ENCODE assay signal across 25 cellular contexts in the genomic region with DNA sequence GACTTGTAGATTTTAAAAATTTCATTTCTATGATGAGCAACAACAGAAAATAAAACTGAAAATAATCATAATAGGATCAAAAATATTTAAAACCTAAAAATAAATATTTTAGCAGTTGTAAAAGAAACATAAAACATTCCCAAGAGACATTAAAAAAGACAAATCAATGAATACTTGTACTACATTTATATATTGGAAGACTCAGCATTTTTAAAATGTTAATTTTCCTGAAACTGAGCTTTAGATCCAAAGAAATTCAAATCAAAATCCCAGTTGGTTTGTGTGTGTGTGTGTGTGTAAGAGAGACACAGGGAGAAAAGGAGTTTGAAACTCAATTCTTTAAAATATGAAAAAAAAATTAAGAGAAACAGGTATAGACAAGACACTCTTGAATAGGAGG.
"Had no signal": no experiment of that assay in that cellular context is flagged by ENCODE, and none has a peak within 500 bp of the region (broad histone marks: within the 10 kb centered on the region; RNA-seq: fewer than 3 reads in every experiment).

No MANE protein-coding gene starts in this region.

- H3K79me2 ChIP-seq: parathyroid adenoma had no signal

- FAIRE-seq: urothelium cell line had no signal

- H3K36me3 ChIP-seq: neural progenitor cell, ovary, stomach, thoracic aorta, thyroid gland, tibial nerve, upper lobe of left lung, vagina had no signal

- H3K9ac ChIP-seq: neural progenitor cell, parathyroid adenoma had no signal

- H3K9me3 ChIP-seq: ovary, psoas muscle, thoracic aorta, thyroid gland, tibial nerve, upper lobe of left lung, vagina had no signal

- ATAC-seq: natural killer cell; psoas muscle; right cardiac atrium; sciatic nerve; stimulated activated effector memory CD8-positive, alpha-beta T cell treated with anti-CD3 and anti-CD28 coated beads, Interleukin-12 subunit alpha, Interleukin-12 subunit beta, amount 100 ng/mL, for 72 hours; stimulated activated naive B cell treated with anti-CD40 and anti-IgM and Interleukin-4, amounts not matched to agents 10 μg/mL and 1 μg/mL and 100 μg/mL, for 72 hours had no signal

- H3K4me1 ChIP-seq: parathyroid adenoma, thyroid gland, vagina had no signal

- DNase-seq: natural killer cell; occipital lobe; ovary; posterior cingulate gyrus; psoas muscle; right cardiac atrium; stimulated activated CD4-positive, alpha-beta T cell treated with anti-CD3 and anti-CD28 coated beads, Interleukin-15, amount 100 ng/mL, for 24 hours; stimulated activated CD4-positive, alpha-beta T cell treated with anti-CD3 and anti-CD28 coated beads, Interleukin-2, amount 100 ng/mL, for 24 hours; stimulated activated CD4-positive, alpha-beta T cell treated with anti-CD3 and anti-CD28 coated beads, Interleukin-2, amount 100 ng/mL, for 48 hours; stimulated activated CD4-positive, alpha-beta T cell treated with anti-CD3 and anti-CD28 coated beads, Interleukin-4, amount 100 ng/mL, for 24 hours; stimulated activated naive B cell treated with anti-CD40 and anti-IgM and Interleukin-4, amounts not matched to agents 10 μg/mL and 1 μg/mL and 100 μg/mL, for 72 hours; stimulated activated naive CD4-positive, alpha-beta T cell treated with Interleukin-2 at 50 U/mL for 16 hours; stomach; thyroid gland; trophoblast cell; upper lobe of left lung had no signal

- H3K27ac ChIP-seq: neural progenitor cell, ovary, parathyroid adenoma, psoas muscle, skin epidermis, stomach, thoracic aorta, thyroid gland, tibial nerve, upper lobe of left lung, vagina had no signal

- H3K27me3 ChIP-seq: neural progenitor cell, ovary, stomach, thyroid gland, tibial nerve, upper lobe of left lung, vagina had no signal

- H2AFZ ChIP-seq: neural progenitor cell, parathyroid adenoma had no signal

- H3K4me3 ChIP-seq: neural progenitor cell, ovary, psoas muscle, skin epidermis, stomach, thoracic aorta, thyroid gland, tibial nerve, upper lobe of left lung, vagina had no signal

- H3K4me2 ChIP-seq: neural progenitor cell had no signal
